In genomic region chr10:114577133-114577532, GRCh38 we compare ENCODE assay signal across 11 cellular contexts.
DNase-seq lines count a peak whose midpoint lies in the region; ATAC-seq, FAIRE-seq and TF ChIP-seq lines count a peak whose summit lies in the region.
"Had no signal": no experiment of that assay in that cellular context is flagged by ENCODE, and none has a peak within 500 bp of the region (broad histone marks: within the 10 kb centered on the region; RNA-seq: fewer than 3 reads in every experiment).

No MANE protein-coding gene starts in this region.

- H3K9me1 ChIP-seq in IMR-90 (ENCODE audit: insufficient read depth, low read length) = peaks cover 3% of the 10 kb centered on the region; the same call in 1 of the 2 replicates

- WGBS in IMR-90 (ENCODE audit: extremely low coverage in 2 of 2, insufficient read length in 1 of 2), 2 experiments = no CpG with 5 or more reads among the region's 1 CpG
- WGBS in thyroid gland, 2 donors = 41 to 58% methylated on average over 1 of the region's 1 CpG

- no peak overlapping the region for H3K4me3 ChIP-seq in IMR-90 (ENCODE audit: insufficient read depth, low read depth, low read length)
- no peak overlapping the region for H3K4me3 ChIP-seq in cardiac fibroblast (replicated peaks in 1 of 2; ENCODE audit: low read depth in 2 of 2, low read length in 2 of 2)
- no peak overlapping the region for H3K4me3 ChIP-seq in thyroid gland (replicated peaks in 1 of 3)
- H3K4me3 ChIP-seq in CD8-positive, alpha-beta memory T cell (ENCODE audit: low read length) = no peak overlapping the region
- H3K4me3 ChIP-seq: lung had no signal

- peak; percentile 93 for DNase-seq in IMR-90
- peak; percentile 73 to 86 for DNase-seq in cardiac fibroblast (ENCODE audit: low read depth in 2 of 2)
- DNase-seq in thyroid gland = peak; percentile 40 to 45
- DNase-seq in CD8-positive, alpha-beta memory T cell = no peak
- no peak for DNase-seq in DMS79 (lab: John Stamatoyannopoulos, UW)
- no peak for DNase-seq in NCI-H2227 (lab: John Stamatoyannopoulos, UW; ENCODE audit: unreplicated experiment)
- DNase-seq: effector memory CD8-positive, alpha-beta T cell; NCI-H526 had no signal

- TF ChIP-seq CTCF in IMR-90 (conservative IDR thresholded peaks at IDR 0.05; ENCODE audit: low read depth, low read length) = no peak
- TF ChIP-seq CTCF in cardiac fibroblast (IDR thresholded peaks at IDR 0.05; ENCODE audit: low read depth, low read length) = no peak
- TF ChIP-seq CTCF in thyroid gland (IDR thresholded peaks at IDR 0.05) = no peak

- H3K23ac ChIP-seq in IMR-90 (ENCODE audit: low read depth, low read length) = no peak overlapping the region

- H3K36me3 ChIP-seq in IMR-90 (ENCODE audit: control insufficient read depth, insufficient read depth, low read length) = no peaks in the 10 kb centered on the region
- H3K36me3 ChIP-seq in thyroid gland = no peaks in the 10 kb centered on the region
- no peaks in the 10 kb centered on the region for H3K36me3 ChIP-seq in CD8-positive, alpha-beta memory T cell (ENCODE audit: insufficient read depth, low read length)

- no peak overlapping the region for H3K56ac ChIP-seq in IMR-90 (ENCODE audit: extremely low read depth, insufficient read depth, low read length)

- no peak overlapping the region for H3K9ac ChIP-seq in IMR-90 (ENCODE audit: low read depth, low read length)
- H3K9ac ChIP-seq: KMS-11 had no signal

- no peak for TF ChIP-seq POLR2A in IMR-90 (IDR thresholded peaks at IDR 0.05; ENCODE audit: low read depth, low read length)
- TF ChIP-seq POLR2A in thyroid gland (IDR thresholded peaks at IDR 0.05) = no peak

- 0 out of 3 replicates have a peak overlapping the region, but pooled peaks have one; percentile 13 for H2BK15ac ChIP-seq in IMR-90 (ENCODE audit: low read depth, low read length)

- no peak overlapping the region for H3K18ac ChIP-seq in IMR-90 (ENCODE audit: low read depth, low read length)

- H3K4me1 Mint-ChIP-seq in CD8-positive, alpha-beta memory T cell = no peaks in the 10 kb centered on the region

- H3K79me1 ChIP-seq in IMR-90 (ENCODE audit: low read depth in 1 of 2, low read length in 2 of 2) = peaks cover 0 to 4% of the 10 kb centered on the region in 2 experiments; a peak in 1 of 4 replicates

- CTCF ChIA-PET in IMR-90 (lab: Yijun Ruan, JAX) = interaction anchor here (0.7 kb wide), 1 partner anchor 198 kb away, joined by 3 read pairs; no protein-coding TSS in a partner anchor
- CTCF ChIA-PET in CD8-positive, alpha-beta memory T cell (lab: Charles Lee) = no interaction called here

- H3K4me3 Mint-ChIP-seq in CD8-positive, alpha-beta memory T cell = no peak overlapping the region
- H3K4me3 Mint-ChIP-seq: effector memory CD8-positive, alpha-beta T cell had no signal

- H3K14ac ChIP-seq in IMR-90 (replicated peaks; ENCODE audit: low read depth, low read length) = no peak overlapping the region

- H3K9me3 Mint-ChIP-seq in CD8-positive, alpha-beta memory T cell = no peaks in the 10 kb centered on the region
- H3K9me3 Mint-ChIP-seq: effector memory CD8-positive, alpha-beta T cell had no signal

- BruUV-seq in IMR-90 (replicated peaks; lab: Mats Ljungman, UMichigan) = no TSS peak

- H2BK120ac ChIP-seq in IMR-90 (ENCODE audit: low read depth, low read length) = no peak overlapping the region

- H2AFZ ChIP-seq in IMR-90 (replicated peaks; ENCODE audit: low read length, poor library complexity) = no peak overlapping the region

- peaks cover 0 to 2% of the 10 kb centered on the region in 2 donors for H3K27me3 Mint-ChIP-seq in CD8-positive, alpha-beta memory T cell

- dilution Hi-C loops in IMR-90 (cut with HindIII; ENCODE audit: low sequenced_read_pairs, unreplicated experiment) = no loop called here

- peak overlapping the region; percentile 7; the same call in 1 of the 2 replicates for H3K4me2 ChIP-seq in IMR-90 (ENCODE audit: low read depth, low read length)
- H3K4me2 ChIP-seq: KMS-11 had no signal

- TF ChIP-seq RAD21 in IMR-90 (IDR thresholded peaks at IDR 0.05; ENCODE audit: low read length) = no peak

- H4K5ac ChIP-seq in IMR-90 (ENCODE audit: low read depth, low read length) = no peak overlapping the region

- intact Hi-C loops in IMR-90 (cut with micrococcal nuclease) = no loop called here
- intact Hi-C loops in thyroid gland (cut with DNase I) = no loop called here

- H3K27ac ChIP-seq in IMR-90 (ENCODE audit: insufficient read depth, low read length) (no peak overlapping the region), thyroid gland (peak overlapping the region; percentile 62 to 74 (median 65))
- no peak overlapping the region for H3K27ac ChIP-seq in CD8-positive, alpha-beta memory T cell (ENCODE audit: low read depth, low read length)
- H3K27ac ChIP-seq: KMS-11 had no signal

- H2AK5ac ChIP-seq in IMR-90 (ENCODE audit: low read depth, low read length) = no peak overlapping the region

- H4K91ac ChIP-seq in IMR-90 (ENCODE audit: insufficient read depth, low read depth, low read length) = no peak overlapping the region

- H4K20me1 ChIP-seq in IMR-90 (ENCODE audit: insufficient read depth, low read length) = no peaks in the 10 kb centered on the region

- in situ Hi-C loops in IMR-90 (cut with MboI; ENCODE audit: low sequenced_read_pairs) = no loop called here

- FAIRE-seq in islet of Langerhans (lab: Jason Lieb, UNC) = peak; percentile 90

- H2AK9ac ChIP-seq in IMR-90 (replicated peaks; ENCODE audit: low read depth, low read length, poor library complexity) = no peak overlapping the region

- POLR2A ChIA-PET in IMR-90 (lab: Charles Lee; ENCODE audit: unreplicated experiment) = no interaction called here
- POLR2A ChIA-PET in CD8-positive, alpha-beta memory T cell (lab: Charles Lee) = no interaction called here

- H3K27ac Mint-ChIP-seq in CD8-positive, alpha-beta memory T cell = no peak overlapping the region
- H3K27ac Mint-ChIP-seq: effector memory CD8-positive, alpha-beta T cell had no signal

- no peak overlapping the region for H3K4ac ChIP-seq in IMR-90 (ENCODE audit: low read depth, low read length)

- no peak overlapping the region for H2BK20ac ChIP-seq in IMR-90 (ENCODE audit: low read depth, low read length)

- peak; percentile 56 for ATAC-seq in IMR-90 (ENCODE audit: low read depth)
- ATAC-seq: effector memory CD8-positive, alpha-beta T cell had no signal

- H2BK5ac ChIP-seq in IMR-90 (ENCODE audit: low read depth, low read length, poor library complexity, severe bottlenecking) = no peak overlapping the region

- H3K9me3 ChIP-seq in IMR-90 (ENCODE audit: control insufficient read depth, insufficient read depth, low read length) (no peaks in the 10 kb centered on the region), thyroid gland (no peaks in the 10 kb centered on the region)
- no peaks in the 10 kb centered on the region for H3K9me3 ChIP-seq in CD8-positive, alpha-beta memory T cell (ENCODE audit: low read length)

- peaks cover 0 to 4% (median 0%) of the 10 kb centered on the region in 3 donors for H3K36me3 Mint-ChIP-seq in CD8-positive, alpha-beta memory T cell

- no peak overlapping the region for H4K8ac ChIP-seq in IMR-90 (ENCODE audit: low read depth in 2 of 2, low read length in 2 of 2)

- H3K4me1 ChIP-seq in IMR-90 (ENCODE audit: control insufficient read depth, insufficient read depth, low read length) (peaks cover 2% of the 10 kb centered on the region; the same call in 1 of the 2 replicates), thyroid gland (peaks cover 34 to 36% of the 10 kb centered on the region in 2 donors)
- H3K4me1 ChIP-seq in CD8-positive, alpha-beta memory T cell (ENCODE audit: insufficient read depth, low read length) = no peaks in the 10 kb centered on the region

- H3K27me3 ChIP-seq in IMR-90 (ENCODE audit: control insufficient read depth, insufficient read depth, low read length) (0 out of 2 replicates have a peak, but pooled peaks cover 1% of the 10 kb centered on the region), thyroid gland (no peaks in the 10 kb centered on the region)
- no peaks in the 10 kb centered on the region for H3K27me3 ChIP-seq in CD8-positive, alpha-beta memory T cell (ENCODE audit: insufficient read depth, low read length, poor library complexity, severe bottlenecking)

TF ChIP-seq in IMR-90, 13 proteins besides CTCF, POLR2A, EP300 and RAD21:
- TF ChIP-seq SMC3 (IDR thresholded peaks at IDR 0.05; ENCODE audit: low read depth, low read length) (no peak), NFE2L2 (IDR thresholded peaks at IDR 0.05; ENCODE audit: low read depth, low read length) (peak; percentile 56; the same call in 1 of the 2 replicates), RFX5 (IDR thresholded peaks at IDR 0.05; ENCODE audit: low read depth, low read length) (no peak), CEBPB (IDR thresholded peaks at IDR 0.05; ENCODE audit: low read depth, low read length) (peak; percentile 78), FOS (IDR thresholded peaks at IDR 0.05; ENCODE audit: low read depth, low read length) (peak; percentile 37; the same call in 1 of the 2 replicates), MAFK (IDR thresholded peaks at IDR 0.05; ENCODE audit: low read depth, low read length) (peak; percentile 94)
TF ChIP-seq in IMR-90: peak in this region for 4.

Comparison
In these comparisons a context has a peak if more than half of its experiments do, and no peak if none do; other contexts are left out.
1. DNase-seq: peak in IMR-90 (single experiment), cardiac fibroblast (2 of 2) and thyroid gland (2 of 2); none in CD8-positive, alpha-beta memory T cell (0 of 5), DMS79 (single experiment) and NCI-H2227 (single experiment).
2. H3K27ac ChIP-seq: peak in thyroid gland (3 of 3); none in IMR-90 (single experiment) and CD8-positive, alpha-beta memory T cell (single experiment).